ENCODE assay signal across 9 cellular contexts in genomic region chr9:777978-778377, GRCh38.
"Had no signal": no experiment of that assay in that cellular context is flagged by ENCODE, and none has a peak within 500 bp of the region (broad histone marks: within the 10 kb centered on the region; RNA-seq: fewer than 3 reads in every experiment).

No MANE protein-coding gene starts in this region.

- H3K36me3 ChIP-seq: HAP-1 had no signal

- DNase-seq: GM23248, GOT3, H7, H9, HCEC 1CT, HFFc6 had no signal

- H3K4me3 Mint-ChIP-seq: GM23338, H9, HFFc6 had no signal

- H3K27ac ChIP-seq: GM23248 had no signal

- ATAC-seq: GM23338, HCT116 had no signal

- H3K4me1 ChIP-seq: HAP-1 had no signal

- H3K27ac Mint-ChIP-seq: GM23338, H9, HFFc6 had no signal

- H3K4me3 ChIP-seq: GM23248, GM23338, HAP-1 had no signal
